9 cellular contexts compared by ENCODE assay signal in genomic region chr2:109663721-109664120, GRCh38. TPM values are rescaled to one million over a fixed set of nuclear protein-coding genes. Genes with fewer than 3 reads are reported as not detected.
A peak's percentile ranks its signal among the peaks of the same experiment; 100 is the strongest.
DNase-seq lines count a peak whose midpoint lies in the region; ATAC-seq and TF ChIP-seq lines count a peak whose summit lies in the region.
"Had no signal": no experiment of that assay in that cellular context is flagged by ENCODE, and none has a peak within 500 bp of the region (broad histone marks: within the 10 kb centered on the region; RNA-seq: fewer than 3 reads in every experiment).

No MANE protein-coding gene starts in this region.

- intact Hi-C loops in Right ventricle myocardium inferior (cut with DNase I): no loop called here
- intact Hi-C loops in cardiac septum (cut with DNase I): no loop called here
- intact Hi-C loops in lower leg skin (cut with DNase I; ENCODE audit: low total_unique reads): no loop called here

- no peak overlapping the region for H3K4me3 ChIP-seq in lower leg skin (ENCODE audit: low read depth, poor library complexity, severe bottlenecking)
- H3K4me3 ChIP-seq: Peyer's patch had no signal

- peaks cover 9% of the 10 kb centered on the region for H3K4me1 Mint-ChIP-seq in endothelial cell (ENCODE audit: unreplicated experiment)

- ATAC-seq in Right ventricle myocardium inferior (peak; percentile 88), HG03520 (IDR thresholded peaks at IDR 0.05; ENCODE audit: unreplicated experiment) (no peak), GM19455 (IDR thresholded peaks at IDR 0.05; ENCODE audit: unreplicated experiment) (no peak)

- DNase-seq in Right ventricle myocardium inferior (ENCODE audit: missing footprints): no peak
- DNase-seq in cardiac septum (ENCODE audit: low spot score): no peak
- DNase-seq in dermis blood vessel endothelial cell: peak; percentile 89
- peak; percentile 80 to 84 for DNase-seq in lower leg skin (ENCODE audit: low spot score in 2 of 2)
- DNase-seq in COLO829 (ENCODE audit: low spot score): no peak
- DNase-seq in endothelial cell (ENCODE audit: low spot score): no peak

- TF ChIP-seq CTCF in lower leg skin (IDR thresholded peaks at IDR 0.05) (no peak), endothelial cell (IDR thresholded peaks at IDR 0.05; ENCODE audit: unreplicated experiment) (no peak)

- TF ChIP-seq POLR2A in lower leg skin (IDR thresholded peaks at IDR 0.05): no peak

- no peaks in the 10 kb centered on the region for H3K36me3 Mint-ChIP-seq in endothelial cell (ENCODE audit: low read depth, unreplicated experiment)

- no peak overlapping the region for H3K4me3 Mint-ChIP-seq in endothelial cell (ENCODE audit: unreplicated experiment)

- H3K27ac Mint-ChIP-seq in endothelial cell (ENCODE audit: unreplicated experiment): no peak overlapping the region

- H3K27me3 Mint-ChIP-seq in endothelial cell (ENCODE audit: unreplicated experiment): peaks cover 2% of the 10 kb centered on the region

- 15 to 25% methylated on average over 4 of the region's 4 CpGs for WGBS in lower leg skin, 2 donors

- H3K9me3 Mint-ChIP-seq in endothelial cell (ENCODE audit: unreplicated experiment): no peaks in the 10 kb centered on the region

RNA-seq across cellular contexts. Expression of gene SOWAHC, which starts 49.6 kb away (rescaled TPM):
- total RNA-seq in Right ventricle myocardium inferior (2.5 TPM), cardiac septum (2.4 TPM), dermis blood vessel endothelial cell (11.1 and 14.3 TPM in 2 replicates), lower leg skin (10 to 100 TPM; 80.6 to 85.9 (median 81.7) TPM), endothelial cell (ENCODE audit: unreplicated experiment) (2.2 TPM)

RNA-seq across cellular contexts. Expression of gene SEPTIN10, which starts 50.0 kb away (rescaled TPM):
- total RNA-seq in Right ventricle myocardium inferior (56.2 TPM), cardiac septum (57.4 TPM), dermis blood vessel endothelial cell (149 and 179 TPM in 2 replicates), lower leg skin (100 to 1,000 TPM in 3 of 4 donors, 10 to 100 TPM in 1; 81.7 to 134 (median 114) TPM), endothelial cell (ENCODE audit: unreplicated experiment) (69.8 TPM)

Comparison
In these comparisons a context has a peak if more than half of its experiments do, and no peak if none do; other contexts are left out.
1. DNase-seq: peak in dermis blood vessel endothelial cell (single experiment) and lower leg skin (2 of 2); none in Right ventricle myocardium inferior (single experiment), cardiac septum (single experiment), COLO829 (single experiment) and endothelial cell (single experiment).